27 cellular contexts compared by ENCODE assay signal in genomic region chr3:156635034-156635433, GRCh38.
"Had no signal": no experiment of that assay in that cellular context is flagged by ENCODE, and none has a peak within 500 bp of the region (broad histone marks: within the 10 kb centered on the region; RNA-seq: fewer than 3 reads in every experiment).

No MANE protein-coding gene starts in this region.

- H3K36me3 Mint-ChIP-seq: activated naive CD8-positive, alpha-beta T cell; stimulated activated effector memory CD8-positive, alpha-beta T cell treated with anti-CD3 and anti-CD28 coated beads, Interleukin-12 subunit alpha, Interleukin-12 subunit beta, amount 100 ng/mL, for 72 hours had no signal

- H3K9me3 ChIP-seq: breast epithelium, colonic mucosa, esophagus muscularis mucosa, left lung, neutrophil, ovary, vagina had no signal

- ATAC-seq: activated T-helper 17 cell treated with anti-CD3 and anti-CD28 coated beads, Interleukin-2, amount 50 U/mL, for 72 hours; right cardiac atrium; stimulated activated effector memory CD8-positive, alpha-beta T cell treated with anti-CD3 and anti-CD28 coated beads, Interleukin-12 subunit alpha, Interleukin-12 subunit beta, amount 100 ng/mL, for 72 hours had no signal

- H3K27me3 ChIP-seq: breast epithelium, colonic mucosa, dorsolateral prefrontal cortex, esophagus muscularis mucosa, left lung, neutrophil, ovary, vagina had no signal

- FAIRE-seq: frontal cortex, TTC549 had no signal

- H3K27ac ChIP-seq: breast epithelium, colonic mucosa, dorsolateral prefrontal cortex, esophagus muscularis mucosa, left lung, neutrophil, ovary, vagina, WERI-Rb-1 had no signal

- H3K4me3 ChIP-seq: breast epithelium, colonic mucosa, dorsolateral prefrontal cortex, esophagus muscularis mucosa, left lung, ovary, vagina had no signal

- H3K4me1 ChIP-seq: breast epithelium, colonic mucosa, vagina had no signal

- DNase-seq: activated CD4-positive, alpha-beta T cell treated with anti-CD3 and anti-CD28 coated beads, Interleukin-2, amount 50 U/mL, for 4 hours; activated CD4-positive, CD25-positive, alpha-beta regulatory T cell treated with anti-CD3 and anti-CD28 coated beads, Interleukin-2, amount 50 U/mL, for 72 hours; activated CD8-positive, alpha-beta memory T cell treated with anti-CD3 and anti-CD28 coated beads for 24 hours; activated CD8-positive, alpha-beta memory T cell treated with anti-CD3 and anti-CD28 coated beads, Interleukin-2, amount 50 U/mL, for 4 hours; activated T-cell treated with anti-CD3 and anti-CD28 coated beads, Interleukin-2, amount 50 U/mL, for 24 hours; amniotic stem cell; colonic mucosa; dorsolateral prefrontal cortex; hippocampal formation; kidney glomerular epithelial cell; left lung; midbrain; ovary; right cardiac atrium; stimulated activated CD4-positive, alpha-beta T cell treated with anti-CD3 and anti-CD28 coated beads, Interleukin-1b, Interleukin-23, amount 100 ng/mL, for 48 hours; trophoblast cell; WERI-Rb-1 had no signal

- H3K36me3 ChIP-seq: breast epithelium, colonic mucosa, esophagus muscularis mucosa, left lung, neutrophil, ovary, vagina, WERI-Rb-1 had no signal

- H3K27ac Mint-ChIP-seq: activated naive CD8-positive, alpha-beta T cell; activated T-cell treated with anti-CD3 and anti-CD28 coated beads, Interleukin-2, amount 50 U/mL, for 24 hours; activated T-helper 17 cell treated with anti-CD3 and anti-CD28 coated beads, Interleukin-2, amount 50 U/mL, for 72 hours; nephron; stimulated activated effector memory CD8-positive, alpha-beta T cell treated with anti-CD3 and anti-CD28 coated beads, Interleukin-12 subunit alpha, Interleukin-12 subunit beta, amount 100 ng/mL, for 72 hours had no signal

- H3K4me3 Mint-ChIP-seq: activated naive CD8-positive, alpha-beta T cell; activated T-cell treated with anti-CD3 and anti-CD28 coated beads, Interleukin-2, amount 50 U/mL, for 24 hours; activated T-helper 17 cell treated with anti-CD3 and anti-CD28 coated beads, Interleukin-2, amount 50 U/mL, for 72 hours; nephron; stimulated activated effector memory CD8-positive, alpha-beta T cell treated with anti-CD3 and anti-CD28 coated beads, Interleukin-12 subunit alpha, Interleukin-12 subunit beta, amount 100 ng/mL, for 72 hours had no signal

- H3K4me1 Mint-ChIP-seq: activated T-helper 17 cell treated with anti-CD3 and anti-CD28 coated beads, Interleukin-2, amount 50 U/mL, for 72 hours; stimulated activated effector memory CD8-positive, alpha-beta T cell treated with anti-CD3 and anti-CD28 coated beads, Interleukin-12 subunit alpha, Interleukin-12 subunit beta, amount 100 ng/mL, for 72 hours had no signal

- H3K9me3 Mint-ChIP-seq: activated T-cell treated with anti-CD3 and anti-CD28 coated beads, Interleukin-2, amount 50 U/mL, for 24 hours; activated T-helper 17 cell treated with anti-CD3 and anti-CD28 coated beads, Interleukin-2, amount 50 U/mL, for 72 hours; nephron; stimulated activated effector memory CD8-positive, alpha-beta T cell treated with anti-CD3 and anti-CD28 coated beads, Interleukin-12 subunit alpha, Interleukin-12 subunit beta, amount 100 ng/mL, for 72 hours had no signal

- H3K27me3 Mint-ChIP-seq: activated naive CD8-positive, alpha-beta T cell; activated T-cell treated with anti-CD3 and anti-CD28 coated beads, Interleukin-2, amount 50 U/mL, for 24 hours; activated T-helper 17 cell treated with anti-CD3 and anti-CD28 coated beads, Interleukin-2, amount 50 U/mL, for 72 hours had no signal
